14 cellular contexts compared by ENCODE assay signal in genomic region chr21:36122977-36123376, GRCh38. TPM values are rescaled to one million over a fixed set of nuclear protein-coding genes. Genes with fewer than 3 reads are reported as not detected.
DNase-seq lines count a peak whose midpoint lies in the region; ATAC-seq and TF ChIP-seq lines count a peak whose summit lies in the region.
"Had no signal": no experiment of that assay in that cellular context is flagged by ENCODE, and none has a peak within 500 bp of the region (broad histone marks: within the 10 kb centered on the region; RNA-seq: fewer than 3 reads in every experiment).

No MANE protein-coding gene starts in this region.

- no peaks in the 10 kb centered on the region for H3F3A ChIP-seq in smooth muscle cell (ENCODE audit: low read depth)

- no peaks in the 10 kb centered on the region for H3K79me2 ChIP-seq in smooth muscle cell (ENCODE audit: low read depth)

- no peak overlapping the region for H3K27ac Mint-ChIP-seq in endodermal cell
- H3K27ac Mint-ChIP-seq: activated B cell treated with CpG ODN at 0.5 μM for 24 hours; activated T-helper 2 cell treated with anti-CD3 and anti-CD28 coated beads, Interferon-gamma antibody, Interleukin-2, Interleukin-4, amounts not matched to agents 10 μg/mL and 5 μg/mL and 100 μg/mL, durations not matched to agents 14 hours and 24 hours and 36 hours; dendritic cell treated with granulocyte-macrophage colony-stimulating factor and Interleukin-4, amounts not matched to agents 40 ng/mL and 50 ng/mL, for 4 days; natural killer cell; stimulated activated naive CD8-positive, alpha-beta T cell treated with anti-CD3 and anti-CD28 coated beads, Interleukin-15, Interleukin-2, amounts not matched to agents 100 ng/mL and 50 ng/mL, for 24 hours had no signal

- WGBS in endodermal cell (ENCODE audit: insufficient coverage in 1 of 2, insufficient read length in 1 of 2), 2 experiments, result 84 to 100% methylated on average over 1 to 4 of the region's 4 CpGs
- 56% methylated on average over 4 of the region's 4 CpGs for WGBS in smooth muscle cell (ENCODE audit: low lambda C conversion rate)

- H3K4me1 ChIP-seq in endodermal cell (ENCODE audit: control insufficient read depth, insufficient read depth, low read length) (no peaks in the 10 kb centered on the region), smooth muscle cell (ENCODE audit: low read depth) (no peaks in the 10 kb centered on the region)

- no peak overlapping the region for H2AFZ ChIP-seq in smooth muscle cell (ENCODE audit: low read depth)

- ATAC-seq in GM21423 (IDR thresholded peaks at IDR 0.05; ENCODE audit: unreplicated experiment), result no peak
- ATAC-seq: natural killer cell had no signal

- H3K4me1 Mint-ChIP-seq in endodermal cell, result peaks cover 17% of the 10 kb centered on the region

- H4K20me1 ChIP-seq in smooth muscle cell (ENCODE audit: low read depth), result no peaks in the 10 kb centered on the region

- no peaks in the 10 kb centered on the region for H3K27me3 Mint-ChIP-seq in endodermal cell (ENCODE audit: insufficient read depth)
- H3K27me3 Mint-ChIP-seq: activated B cell treated with CpG ODN at 0.5 μM for 24 hours; stimulated activated naive CD8-positive, alpha-beta T cell treated with anti-CD3 and anti-CD28 coated beads, Interleukin-15, Interleukin-2, amounts not matched to agents 100 ng/mL and 50 ng/mL, for 24 hours had no signal

- intact Hi-C loops in posterior vena cava (cut with DNase I), result no loop called here

- no peak overlapping the region for H3K27ac ChIP-seq in endodermal cell (ENCODE audit: low read depth, low read length)
- no peak overlapping the region for H3K27ac ChIP-seq in smooth muscle cell (ENCODE audit: low read depth)

- no peaks in the 10 kb centered on the region for H3K27me3 ChIP-seq in endodermal cell (ENCODE audit: control insufficient read depth, insufficient read depth, low read length, poor library complexity, severe bottlenecking)
- no peaks in the 10 kb centered on the region for H3K27me3 ChIP-seq in smooth muscle cell (ENCODE audit: low read depth)

- peak; percentile 69 for TF ChIP-seq CTCF in endodermal cell (conservative IDR thresholded peaks at IDR 0.05)
- peak; percentile 41 for TF ChIP-seq CTCF in smooth muscle cell (IDR thresholded peaks at IDR 0.05; ENCODE audit: borderline replicate concordance, insufficient read depth, poor library complexity, severe bottlenecking)

- H3K4me3 Mint-ChIP-seq in endodermal cell, result no peak overlapping the region
- H3K4me3 Mint-ChIP-seq: activated B cell treated with CpG ODN at 0.5 μM for 24 hours; dendritic cell treated with granulocyte-macrophage colony-stimulating factor and Interleukin-4, amounts not matched to agents 40 ng/mL and 50 ng/mL, for 4 days; natural killer cell; stimulated activated naive CD8-positive, alpha-beta T cell treated with anti-CD3 and anti-CD28 coated beads, Interleukin-15, Interleukin-2, amounts not matched to agents 100 ng/mL and 50 ng/mL, for 24 hours had no signal

- H3K4me3 ChIP-seq in endodermal cell (ENCODE audit: low read length) (no peak overlapping the region), smooth muscle cell (no peak overlapping the region)

- H3K9me3 ChIP-seq in endodermal cell (ENCODE audit: control insufficient read depth, low read length), result no peaks in the 10 kb centered on the region
- no peaks in the 10 kb centered on the region for H3K9me3 ChIP-seq in smooth muscle cell (replicated peaks; ENCODE audit: low read depth)

- no peak overlapping the region for H3K9ac ChIP-seq in endodermal cell (ENCODE audit: extremely low read depth, low read length, poor library complexity, severe bottlenecking)
- H3K9ac ChIP-seq in smooth muscle cell (ENCODE audit: low read depth), result no peak overlapping the region

- H3K4me2 ChIP-seq in smooth muscle cell, result no peak overlapping the region

- H3K9me3 Mint-ChIP-seq in endodermal cell, result no peaks in the 10 kb centered on the region
- H3K9me3 Mint-ChIP-seq: activated B cell treated with CpG ODN at 0.5 μM for 24 hours; activated T-helper 2 cell treated with anti-CD3 and anti-CD28 coated beads, Interferon-gamma antibody, Interleukin-2, Interleukin-4, amounts not matched to agents 10 μg/mL and 5 μg/mL and 100 μg/mL, durations not matched to agents 14 hours and 24 hours and 36 hours; dendritic cell treated with granulocyte-macrophage colony-stimulating factor and Interleukin-4, amounts not matched to agents 40 ng/mL and 50 ng/mL, for 4 days; natural killer cell; stimulated activated naive CD8-positive, alpha-beta T cell treated with anti-CD3 and anti-CD28 coated beads, Interleukin-15, Interleukin-2, amounts not matched to agents 100 ng/mL and 50 ng/mL, for 24 hours had no signal

- DNase-seq in NCI-H1105 treated with DMSO at 0.1 percent for 48 hours (lab: John Stamatoyannopoulos, UW) (peak; percentile 13), NCI-H1105 (lab: John Stamatoyannopoulos, UW) (no peak), OCI-M1 (lab: John Stamatoyannopoulos, UW) (peak; percentile 36), endodermal cell (no peak), smooth muscle cell (lab: John Stamatoyannopoulos, UW; ENCODE audit: unreplicated experiment) (no peak), medulla oblongata (ENCODE audit: extremely low spot score) (no peak), posterior vena cava (ENCODE audit: low spot score) (no peak)
- DNase-seq: activated B cell treated with CpG ODN at 0.5 μM for 24 hours, natural killer cell, NCI-H187 had no signal

- no peaks in the 10 kb centered on the region for H3K36me3 Mint-ChIP-seq in endodermal cell (ENCODE audit: low read depth)
- H3K36me3 Mint-ChIP-seq: natural killer cell had no signal

- H3K36me3 ChIP-seq in endodermal cell (ENCODE audit: control insufficient read depth, insufficient read depth, low read length), result no peaks in the 10 kb centered on the region
- H3K36me3 ChIP-seq in smooth muscle cell (ENCODE audit: low read depth), result no peaks in the 10 kb centered on the region

RNA-seq across cellular contexts. Expression of gene CBR3, which starts 11.9 kb away (rescaled TPM):
- total RNA-seq in endodermal cell (not detected), smooth muscle cell (3.3 and 3.5 TPM in 2 replicates), posterior vena cava (10 to 100 TPM; 12.2 to 12.5 TPM)
- polyA plus RNA-seq in endodermal cell (2013, experiment 1 of 2), result 0.32 TPM
- polyA plus RNA-seq in endodermal cell (2013, experiment 2 of 2), result 0.37 TPM
- polyA plus RNA-seq in smooth muscle cell, result 0.78 and 2.9 TPM in 2 replicates

RNA-seq across cellular contexts. Expression of gene DOP1B, which starts 33.6 kb away (rescaled TPM):
- total RNA-seq in endodermal cell (1 to 10 TPM; 7.8 to 8.0 TPM), smooth muscle cell (11.0 and 14.5 TPM in 2 replicates), posterior vena cava (10 to 100 TPM; 12.4 to 17.2 TPM)
- polyA plus RNA-seq in endodermal cell (2013, experiment 1 of 2), result 8.4 TPM
- 9.0 TPM for polyA plus RNA-seq in endodermal cell (2013, experiment 2 of 2)
- polyA plus RNA-seq in smooth muscle cell, result 3.2 and 8.8 TPM in 2 replicates

RNA-seq across cellular contexts. Expression of gene CBR1, which starts 53.2 kb away (rescaled TPM):
- total RNA-seq in endodermal cell (10 to 100 TPM in 1 of 2 donors, under 1 TPM in 1; 0.40 to 15.1 TPM), smooth muscle cell (89.1 and 90.7 TPM in 2 replicates), posterior vena cava (10 to 100 TPM; 39.1 to 44.4 TPM)
- 35.6 TPM for polyA plus RNA-seq in endodermal cell (2013, experiment 1 of 2)
- polyA plus RNA-seq in endodermal cell (2013, experiment 2 of 2), result 31.5 TPM
- 67.1 and 73.0 TPM in 2 replicates for polyA plus RNA-seq in smooth muscle cell

Comparison
In these comparisons a context has a peak if more than half of its experiments do, and no peak if none do; other contexts are left out.
1. DNase-seq: peak in NCI-H1105 treated with DMSO at 0.1 percent for 48 hours (single experiment) and OCI-M1 (single experiment); none in NCI-H1105 (single experiment), endodermal cell (single experiment), smooth muscle cell (single experiment), medulla oblongata (single experiment) and posterior vena cava (single experiment).